In the genomic region with DNA sequence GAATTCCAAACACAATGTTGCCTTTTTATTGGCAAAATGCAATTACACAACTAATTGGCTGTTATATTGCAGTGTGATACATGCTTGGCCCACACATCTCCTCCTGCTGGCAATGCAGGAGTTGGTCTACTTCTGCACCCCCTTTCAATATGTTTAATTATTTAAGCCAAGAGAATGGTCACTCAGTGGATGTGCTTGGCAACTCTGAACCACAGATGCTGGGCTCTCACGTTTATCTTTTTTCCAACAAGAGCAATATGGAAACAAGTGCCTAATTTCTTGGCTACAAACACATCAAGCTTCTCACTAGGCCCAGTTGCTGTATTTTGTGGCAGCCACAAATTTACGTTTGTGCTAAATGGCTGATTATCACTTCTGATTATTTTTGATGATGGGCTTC, we compare ENCODE assay signal across 16 cellular contexts.
A peak's percentile ranks its signal among the peaks of the same experiment; 100 is the strongest.
DNase-seq lines count a peak whose midpoint lies in the region; ATAC-seq and TF ChIP-seq lines count a peak whose summit lies in the region.
"Had no signal": no experiment of that assay in that cellular context is flagged by ENCODE, and none has a peak within 500 bp of the region (broad histone marks: within the 10 kb centered on the region; RNA-seq: fewer than 3 reads in every experiment).

No MANE protein-coding gene starts in this region.

- H3K4me2 ChIP-seq in Karpas-422 (ENCODE audit: low read depth, low read length, poor library complexity, severe bottlenecking) = no peak overlapping the region

- H3K36me3 Mint-ChIP-seq in brain = no peaks in the 10 kb centered on the region
- no peaks in the 10 kb centered on the region for H3K36me3 Mint-ChIP-seq in endodermal cell (ENCODE audit: low read depth)

- no peaks in the 10 kb centered on the region for H3K4me1 Mint-ChIP-seq in brain
- no peaks in the 10 kb centered on the region for H3K4me1 Mint-ChIP-seq in endodermal cell

- no peaks in the 10 kb centered on the region for H3K27me3 ChIP-seq in Karpas-422 (ENCODE audit: low read length)
- no peaks in the 10 kb centered on the region for H3K27me3 ChIP-seq in endodermal cell (ENCODE audit: control insufficient read depth, insufficient read depth, low read length, poor library complexity, severe bottlenecking)

- H3K79me2 ChIP-seq in Karpas-422 (ENCODE audit: low read length) = no peaks in the 10 kb centered on the region

- peaks cover 0 to 5% (median 3%) of the 10 kb centered on the region in 5 experiments for H3K9me3 Mint-ChIP-seq in brain
- H3K9me3 Mint-ChIP-seq in endodermal cell = no peaks in the 10 kb centered on the region
- H3K9me3 Mint-ChIP-seq: CD4-positive, alpha-beta T cell had no signal

- H3K36me3 ChIP-seq in Karpas-422 (ENCODE audit: insufficient read depth, low read length) (peaks cover 8% of the 10 kb centered on the region; the same call in 1 of the 2 replicates), endodermal cell (ENCODE audit: control insufficient read depth, insufficient read depth, low read length) (no peaks in the 10 kb centered on the region)
- H3K36me3 ChIP-seq: HAP-1 had no signal

- no peak for ATAC-seq in GM21381 (IDR thresholded peaks at IDR 0.05; ENCODE audit: unreplicated experiment)

- no peaks in the 10 kb centered on the region for H3K27me3 Mint-ChIP-seq in brain
- H3K27me3 Mint-ChIP-seq in endodermal cell (ENCODE audit: insufficient read depth) = no peaks in the 10 kb centered on the region

- H3K4me1 ChIP-seq in Karpas-422 (ENCODE audit: low read length) (peaks cover 60% of the 10 kb centered on the region), endodermal cell (ENCODE audit: control insufficient read depth, insufficient read depth, low read length) (no peaks in the 10 kb centered on the region)
- H3K4me1 ChIP-seq: HAP-1 had no signal

- WGBS in endodermal cell (ENCODE audit: insufficient coverage in 1 of 2, insufficient read length in 1 of 2), 2 experiments = 88 to 89% methylated on average over 1 to 2 of the region's 2 CpGs

- H3K27ac Mint-ChIP-seq in brain = peak overlapping the region in 3 of 5 experiments; percentile 50 to 92 (median 55)
- no peak overlapping the region for H3K27ac Mint-ChIP-seq in endodermal cell
- H3K27ac Mint-ChIP-seq: CD4-positive, alpha-beta T cell had no signal

- H4K20me1 ChIP-seq in Karpas-422 (ENCODE audit: insufficient read depth, low read depth, low read length) = no peaks in the 10 kb centered on the region

- H3K9ac ChIP-seq in Karpas-422 (ENCODE audit: low read length) (no peak overlapping the region), endodermal cell (ENCODE audit: extremely low read depth, low read length, poor library complexity, severe bottlenecking) (no peak overlapping the region)

- peak overlapping the region; percentile 91 for H2AFZ ChIP-seq in Karpas-422 (ENCODE audit: low read length)

- no peak overlapping the region for H3K4me3 ChIP-seq in Karpas-422 (ENCODE audit: low read length)
- H3K4me3 ChIP-seq in endodermal cell (ENCODE audit: low read length) = no peak overlapping the region
- H3K4me3 ChIP-seq: HAP-1, K562 had no signal

- H3K27ac ChIP-seq in Karpas-422 (ENCODE audit: low read length) = peak overlapping the region; percentile 45
- H3K27ac ChIP-seq in endodermal cell (ENCODE audit: low read depth, low read length) = no peak overlapping the region
- H3K27ac ChIP-seq: C4-2B, HL-60 had no signal

- H3K4me3 Mint-ChIP-seq in brain (no peak overlapping the region), endodermal cell (no peak overlapping the region)
- H3K4me3 Mint-ChIP-seq: CD4-positive, alpha-beta T cell had no signal

- peaks cover 10% of the 10 kb centered on the region; the same call in 1 of the 2 replicates for H3K9me3 ChIP-seq in Karpas-422 (ENCODE audit: low read length)
- no peaks in the 10 kb centered on the region for H3K9me3 ChIP-seq in endodermal cell (ENCODE audit: control insufficient read depth, low read length)
- H3K9me3 ChIP-seq: HAP-1 had no signal

- TF ChIP-seq CTCF in brain (conservative IDR thresholded peaks at IDR 0.05) (no peak), endodermal cell (conservative IDR thresholded peaks at IDR 0.05) (peak; percentile 40)

- H3K9me2 ChIP-seq in Karpas-422 (replicated peaks; ENCODE audit: insufficient read depth, low read length) = no peaks in the 10 kb centered on the region

- no peak for DNase-seq in Karpas-422
- no peak for DNase-seq in endodermal cell
- no peak for DNase-seq in NCI-H128 (lab: John Stamatoyannopoulos, UW; ENCODE audit: unreplicated experiment)
- no peak for DNase-seq in COLO668 (lab: John Stamatoyannopoulos, UW; ENCODE audit: unreplicated experiment)
- DNase-seq in NCI-H226 = no peak
- DNase-seq: ACHN; Calu3; CD4-positive, alpha-beta T cell; DMS79 treated with DMSO at 0.1 percent for 48 hours; IMR-90 had no signal
